1 cellular context compared by ENCODE assay signal in genomic region chr1:94014635-94015488, GRCh38.
A peak's percentile ranks its signal among the peaks of the same experiment; 100 is the strongest.
TF ChIP-seq lines count a peak whose summit lies in the region.

No MANE protein-coding gene starts in this region.

TF ChIP-seq in K562, 482 proteins besides CTCF, POLR2A, EP300 and RAD21 (continued from another document and continues in another):
- TF ChIP-seq HBP1 (CRISPR knock-in tag; IDR thresholded peaks at IDR 0.05) = peak; percentile 91
- peak; percentile 64 to 82; a peak in 2 of 4 replicates for TF ChIP-seq TRIM24 (IDR thresholded peaks at IDR 0.05)
- peak; percentile 8; the same call in 1 of the 2 replicates for TF ChIP-seq VEZF1 (CRISPR knock-in tag; IDR thresholded peaks at IDR 0.05)
- no peak for TF ChIP-seq FOXP1 (CRISPR knock-in tag; IDR thresholded peaks at IDR 0.05)
- TF ChIP-seq ZNF668 (CRISPR knock-in tag; IDR thresholded peaks at IDR 0.05) = no peak
- TF ChIP-seq L3MBTL2 (IDR thresholded peaks at IDR 0.05) = peak; percentile 93
- TF ChIP-seq POLR2H (tag; IDR thresholded peaks at IDR 0.05; ENCODE audit: low read depth) = peak; percentile 82
- TF ChIP-seq KLF6 (CRISPR knock-in tag; IDR thresholded peaks at IDR 0.05; ENCODE audit: borderline replicate concordance) = 0 out of 2 replicates have a peak, but pooled peaks have one; percentile 22
- TF ChIP-seq CUX1 (CRISPR knock-in tag; IDR thresholded peaks at IDR 0.05) = no peak
- TF ChIP-seq GTF2E2 (tag; IDR thresholded peaks at IDR 0.05) = peak; percentile 72; the same call in 1 of the 2 replicates
- peak; percentile 70 for TF ChIP-seq MAFG (tag; conservative IDR thresholded peaks at IDR 0.05)
- TF ChIP-seq NFYB (IDR thresholded peaks at IDR 0.05; ENCODE audit: extremely low read depth, insufficient read length) = no peak
- peak in 1 of 2 experiments; percentile 70; a peak in 2 of 4 replicates for TF ChIP-seq ZNF318 (IDR thresholded peaks at IDR 0.05; ENCODE audit: borderline replicate concordance in 1 of 2, low read depth in 1 of 2)
- peak in 1 of 2 experiments; percentile 42; a peak in 1 of 4 replicates for TF ChIP-seq MAZ (CRISPR knock-in tag; conservative IDR thresholded peaks at IDR 0.05 in 1 of 2, IDR thresholded peaks at IDR 0.05 in 1 of 2)
- TF ChIP-seq RFX1 (IDR thresholded peaks at IDR 0.05) = no peak
- TF ChIP-seq GMEB1 (CRISPR knock-in tag; IDR thresholded peaks at IDR 0.05) = no peak; the same call in 1 of the 2 replicates
- no peak for TF ChIP-seq ZNF133 (CRISPR knock-in tag; IDR thresholded peaks at IDR 0.05)
- TF ChIP-seq NRF1 (conservative IDR thresholded peaks at IDR 0.05 in 1 of 2, IDR thresholded peaks at IDR 0.05 in 1 of 2) = peak; percentile 15 to 18; a peak in 1 of 4 replicates
- no peak for TF ChIP-seq KHSRP (IDR thresholded peaks at IDR 0.05)
- TF ChIP-seq ZNF57 (CRISPR knock-in tag; IDR thresholded peaks at IDR 0.05) = no peak
- peak; percentile 73 for TF ChIP-seq DDX20 (tag; IDR thresholded peaks at IDR 0.05; ENCODE audit: low read depth)
- peak; percentile 95 for TF ChIP-seq THRA (IDR thresholded peaks at IDR 0.05)
- peak; percentile 33; the same call in 1 of the 2 replicates for TF ChIP-seq ARID1B (IDR thresholded peaks at IDR 0.05)
- TF ChIP-seq ZNF584 (CRISPR knock-in tag; IDR thresholded peaks at IDR 0.05; ENCODE audit: low read depth) = peak; percentile 74
- TF ChIP-seq NUFIP1 (IDR thresholded peaks at IDR 0.05; ENCODE audit: partially characterized antibody) = no peak
- no peak for TF ChIP-seq PHB2 (IDR thresholded peaks at IDR 0.05; ENCODE audit: low read depth)
- TF ChIP-seq CXXC5 (CRISPR knock-in tag; IDR thresholded peaks at IDR 0.05) = peak; percentile 35; the same call in 1 of the 2 replicates
- peak; percentile 97 for TF ChIP-seq ZNF589 (CRISPR knock-in tag; IDR thresholded peaks at IDR 0.05; ENCODE audit: low read depth)
- 0 out of 2 replicates have a peak, but pooled peaks have one; percentile 29 for TF ChIP-seq ZNF592 (IDR thresholded peaks at IDR 0.05)
